Comparison of ENCODE assay signal across 8 cellular contexts in genomic region chr3:38379201-38379770, GRCh38.
"Had no signal": no experiment of that assay in that cellular context is flagged by ENCODE, and none has a peak within 500 bp of the region (broad histone marks: within the 10 kb centered on the region; RNA-seq: fewer than 3 reads in every experiment).

No MANE protein-coding gene starts in this region.

- H3K27ac ChIP-seq: GM23248, HL-60 had no signal

- H3K4me3 Mint-ChIP-seq: H9, IgD-negative memory B cell had no signal

- DNase-seq: GM23248, GOT3, H9, HCEC 1CT, KBM-7 had no signal

- H3K27ac Mint-ChIP-seq: IgD-negative memory B cell had no signal

- H3K36me3 Mint-ChIP-seq: IgD-negative memory B cell had no signal

- H3K27me3 Mint-ChIP-seq: IgD-negative memory B cell had no signal

- ATAC-seq: HepG2 had no signal

- H3K4me1 Mint-ChIP-seq: IgD-negative memory B cell had no signal

- H3K4me3 ChIP-seq: GM23248 had no signal
